Comparison of ENCODE assay signal across 1 cellular context in the genomic region with DNA sequence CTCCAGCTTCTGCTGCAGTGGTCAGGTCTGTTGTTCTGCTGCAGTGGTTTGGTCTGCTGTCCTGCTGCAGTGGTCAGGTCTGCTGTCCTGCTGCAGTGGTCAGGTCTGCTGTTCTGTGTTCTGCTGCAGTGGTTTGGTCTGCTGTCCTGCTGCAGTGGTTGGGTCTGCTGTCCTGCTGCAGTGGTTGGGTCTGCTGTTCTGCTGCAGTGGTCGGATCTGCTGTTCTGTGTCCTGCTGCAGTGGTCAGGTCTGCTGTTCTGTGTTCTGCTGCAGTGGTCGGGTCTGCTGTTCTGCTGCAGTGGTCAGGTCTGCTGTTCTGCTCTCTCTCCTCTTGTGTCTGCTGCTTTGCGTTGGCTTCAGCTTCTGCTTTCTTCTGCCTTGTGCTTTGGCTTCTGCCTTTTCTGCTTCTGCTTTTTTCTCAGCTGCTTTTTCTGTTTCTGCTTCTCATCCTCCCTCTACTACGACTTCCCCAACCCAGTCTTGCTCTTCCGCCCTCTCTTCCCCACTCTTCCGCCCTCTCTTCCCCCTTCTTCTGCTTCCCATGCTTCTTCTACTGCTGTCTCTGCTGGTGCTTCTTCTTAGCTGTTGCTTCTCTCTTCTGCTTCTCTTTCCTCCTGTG.
TF ChIP-seq lines count a peak whose summit lies in the region.

No MANE protein-coding gene starts in this region.

TF ChIP-seq in H1, 55 proteins besides CTCF, POLR2A, EP300 and RAD21:
- no peak for TF ChIP-seq GTF2F1 (IDR thresholded peaks at IDR 0.05; ENCODE audit: borderline replicate concordance, low read depth, low read length)
- TF ChIP-seq CEBPB (IDR thresholded peaks at IDR 0.05; ENCODE audit: low read depth, low read length), result no peak
- no peak for TF ChIP-seq POU5F1 (IDR thresholded peaks at IDR 0.05; ENCODE audit: low read depth, low read length)
- TF ChIP-seq BCL11A (IDR thresholded peaks at IDR 0.05; ENCODE audit: low read depth in 2 of 2, low read length in 2 of 2), result no peak
- no peak for TF ChIP-seq RNF2 (IDR thresholded peaks at IDR 0.05; ENCODE audit: borderline replicate concordance, low read depth, low read length, missing control alignments, poor library complexity, severe bottlenecking)
- TF ChIP-seq EGR1 (IDR thresholded peaks at IDR 0.05; ENCODE audit: borderline replicate concordance, low read depth, low read length), result no peak
- TF ChIP-seq POLR2AphosphoS5 (IDR thresholded peaks at IDR 0.05; ENCODE audit: low read depth, low read length), result no peak
- no peak for TF ChIP-seq CREB1 (IDR thresholded peaks at IDR 0.05)
- TF ChIP-seq RXRA (IDR thresholded peaks at IDR 0.05; ENCODE audit: insufficient read depth, low read depth, low read length), result no peak
- no peak for TF ChIP-seq ASH2L (IDR thresholded peaks at IDR 0.05; ENCODE audit: low read length)
- TF ChIP-seq SP4 (IDR thresholded peaks at IDR 0.05; ENCODE audit: low read length), result no peak
